23 cellular contexts compared by ENCODE assay signal in the genomic region with DNA sequence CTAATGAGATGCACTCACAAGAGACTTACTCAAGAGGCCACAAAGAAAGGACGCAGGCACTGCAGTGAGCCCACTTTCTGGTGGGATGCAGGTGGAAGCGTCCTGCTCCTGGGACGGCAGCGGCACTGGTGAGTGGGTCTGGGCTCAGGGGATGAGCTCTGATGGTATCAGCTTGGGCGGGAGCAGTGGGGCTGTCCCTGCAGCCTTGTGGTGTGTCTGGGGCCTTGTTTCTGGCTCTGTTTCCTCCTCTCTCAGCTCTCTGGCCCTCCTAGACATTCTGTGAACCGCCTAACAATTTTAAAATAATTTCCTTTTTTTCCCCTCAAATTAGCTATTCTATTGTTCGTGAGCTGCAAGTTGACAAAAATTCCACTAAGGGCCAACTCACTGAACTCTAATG. TPM values are rescaled to one million over a fixed set of nuclear protein-coding genes. Genes with fewer than 3 reads are reported as not detected.
DNase-seq lines count a peak whose midpoint lies in the region; ATAC-seq, FAIRE-seq and TF ChIP-seq lines count a peak whose summit lies in the region.
"Had no signal": no experiment of that assay in that cellular context is flagged by ENCODE, and none has a peak within 500 bp of the region (broad histone marks: within the 10 kb centered on the region; RNA-seq: fewer than 3 reads in every experiment).

No MANE protein-coding gene starts in this region.

- no peaks in the 10 kb centered on the region for H3K9me1 ChIP-seq in endothelial cell of umbilical vein (replicated peaks; ENCODE audit: control insufficient read depth, extremely low read depth, insufficient read depth, low read length)

- H3K4me3 ChIP-seq in endothelial cell of umbilical vein (replicated peaks in 1 of 3; ENCODE audit: insufficient read depth in 1 of 3, low read depth in 1 of 3, low read length in 3 of 3): no peak overlapping the region
- H3K4me3 ChIP-seq: esophagus squamous epithelium, MG63, sigmoid colon had no signal

- H4K20me1 ChIP-seq in endothelial cell of umbilical vein (replicated peaks; ENCODE audit: control insufficient read depth, extremely low read depth, insufficient read depth, low read length): no peaks in the 10 kb centered on the region

- H3K27me3 ChIP-seq in endothelial cell of umbilical vein (ENCODE audit: control insufficient read depth in 2 of 2, insufficient read depth in 2 of 2, low read length in 2 of 2): no peaks in the 10 kb centered on the region
- H3K27me3 ChIP-seq: esophagus squamous epithelium, MG63, sigmoid colon had no signal

- BruUV-seq in endothelial cell of umbilical vein (replicated peaks; lab: Mats Ljungman, UMichigan): no TSS peak

- no peaks in the 10 kb centered on the region for H3K9me3 ChIP-seq in endothelial cell of umbilical vein (replicated peaks; ENCODE audit: control insufficient read depth, insufficient read depth, low read length)
- H3K9me3 ChIP-seq: esophagus squamous epithelium, MG63, sigmoid colon had no signal

- dilution Hi-C loops in endothelial cell of umbilical vein (cut with MboI; ENCODE audit: extremely low pct_ligation_motif_present, low sequenced_read_pairs): no loop called here

- H3K27me3 Mint-ChIP-seq in osteocyte (ENCODE audit: unreplicated experiment): no peaks in the 10 kb centered on the region

- H2AFZ ChIP-seq in endothelial cell of umbilical vein (ENCODE audit: low read depth, low read length): no peak overlapping the region

- peak; percentile 56 for ATAC-seq in GM18498 (IDR thresholded peaks at IDR 0.05; ENCODE audit: unreplicated experiment)
- ATAC-seq in GM21717 (IDR thresholded peaks at IDR 0.05; ENCODE audit: unreplicated experiment): peak; percentile 54
- ATAC-seq in HG03280 (IDR thresholded peaks at IDR 0.05; ENCODE audit: unreplicated experiment): peak; percentile 47
- ATAC-seq: left lobe of liver had no signal

- H3K4me1 ChIP-seq in endothelial cell of umbilical vein (ENCODE audit: control insufficient read depth, extremely low read depth, insufficient read depth, low read length): peaks cover 6% of the 10 kb centered on the region

- DNase-seq in endothelial cell of umbilical vein (ENCODE audit: low read depth, low spot score) (no peak), HUDEP-2 (lab: John Stamatoyannopoulos, UW; ENCODE audit: unreplicated experiment in 76 of 76) (no peak), DMS79 (lab: John Stamatoyannopoulos, UW) (no peak), osteocyte (ENCODE audit: extremely low spot score, unreplicated experiment) (no peak), epidermal melanocyte (ENCODE audit: insufficient read length, low spot score) (no peak)
- DNase-seq: activated naive CD4-positive, alpha-beta T cell treated with anti-CD3 and anti-CD28 coated beads for 36 hours; activated T-cell treated with anti-CD3 and anti-CD28 coated beads for 4 hours; aorta; CD8-positive, alpha-beta memory T cell; effector CD4-positive, alpha-beta T cell; EL; esophagus squamous epithelium; H7; MG63; NCI-H1694; NCI-H226; occipital lobe; sigmoid colon had no signal

- H3K27ac ChIP-seq in endothelial cell of umbilical vein (ENCODE audit: insufficient read depth, low read depth, low read length): no peak overlapping the region
- H3K27ac ChIP-seq: esophagus squamous epithelium, sigmoid colon had no signal

- TF ChIP-seq CTCF in endothelial cell of umbilical vein (IDR thresholded peaks at IDR 0.05; ENCODE audit: extremely low read depth in 1 of 2, insufficient read depth in 1 of 2, low read depth in 1 of 2, low read length in 2 of 2) (no peak), osteocyte (IDR thresholded peaks at IDR 0.05) (no peak)

- H3K36me3 ChIP-seq in endothelial cell of umbilical vein (ENCODE audit: control insufficient read depth in 2 of 2, extremely low read depth in 1 of 2, insufficient read depth in 2 of 2, low read length in 2 of 2): peaks cover 0 to 2% of the 10 kb centered on the region in 2 experiments
- H3K36me3 ChIP-seq: sigmoid colon had no signal

- H3K79me2 ChIP-seq in endothelial cell of umbilical vein (ENCODE audit: control insufficient read depth, insufficient read depth, low read length): no peaks in the 10 kb centered on the region

- TF ChIP-seq POLR2A in endothelial cell of umbilical vein (IDR thresholded peaks at IDR 0.05; ENCODE audit: low read depth, low read length): no peak

- peaks cover 10% of the 10 kb centered on the region for H3K36me3 Mint-ChIP-seq in osteocyte (ENCODE audit: unreplicated experiment)

- POLR2A ChIA-PET in endothelial cell of umbilical vein (lab: Charles Lee): no interaction called here

- H3K4me3 Mint-ChIP-seq in osteocyte (ENCODE audit: unreplicated experiment): no peak overlapping the region
- H3K4me3 Mint-ChIP-seq: activated naive CD4-positive, alpha-beta T cell treated with anti-CD3 and anti-CD28 coated beads for 36 hours; CD8-positive, alpha-beta memory T cell; central memory CD8-positive, alpha-beta T cell had no signal

- intact Hi-C loops in endothelial cell of umbilical vein (cut with micrococcal nuclease): no loop called here

- no peak overlapping the region for H3K4me2 ChIP-seq in endothelial cell of umbilical vein (ENCODE audit: insufficient read depth, low read length)

- H3K4me1 Mint-ChIP-seq in osteocyte (ENCODE audit: unreplicated experiment): no peaks in the 10 kb centered on the region

- no peak overlapping the region for H3K9ac ChIP-seq in endothelial cell of umbilical vein (replicated peaks; ENCODE audit: extremely low read depth, insufficient read depth, low read length)

- H3K9me3 Mint-ChIP-seq in osteocyte (ENCODE audit: unreplicated experiment): no peaks in the 10 kb centered on the region
- H3K9me3 Mint-ChIP-seq: activated naive CD4-positive, alpha-beta T cell treated with anti-CD3 and anti-CD28 coated beads for 36 hours; CD8-positive, alpha-beta memory T cell; central memory CD8-positive, alpha-beta T cell had no signal

- H3K27ac Mint-ChIP-seq in osteocyte (ENCODE audit: unreplicated experiment): no peak overlapping the region
- H3K27ac Mint-ChIP-seq: activated naive CD4-positive, alpha-beta T cell treated with anti-CD3 and anti-CD28 coated beads for 36 hours had no signal

- CTCF ChIA-PET in endothelial cell of umbilical vein (lab: Charles Lee): interaction anchor here (1.4 to 2.2 kb wide), 4 partner anchors 10 to 227 kb away, joined by 3 to 10 read pairs (median 5); no protein-coding TSS in a partner anchor

- FAIRE-seq in endothelial cell of umbilical vein (lab: Jason Lieb, UNC): no peak

TF ChIP-seq in endothelial cell of umbilical vein, 7 proteins besides CTCF, POLR2A, EP300 and RAD21:
- no peak for TF ChIP-seq MYC (IDR thresholded peaks at IDR 0.05; ENCODE audit: low read depth, low read length)
- peak; percentile 13 for TF ChIP-seq POLR2AphosphoS5 (IDR thresholded peaks at IDR 0.05; ENCODE audit: insufficient read depth, low read depth, low read length)

RNA-seq across cellular contexts. Expression of gene ST14, which starts 8.8 kb away (rescaled TPM):
- not detected in 2 replicates for total RNA-seq in endothelial cell of umbilical vein
- 0.08 TPM in 2 replicates for polyA plus RNA-seq in endothelial cell of umbilical vein
- polyA plus RNA-seq in endothelial cell of umbilical vein (2011; cell fraction: cytosol; rRNA removed): 0.03 and 0.07 TPM in 2 replicates
- not detected in 2 replicates for polyA plus RNA-seq in endothelial cell of umbilical vein (2011; cell fraction: nucleus; rRNA removed)
- polyA plus RNA-seq in endothelial cell of umbilical vein (2012): not detected in 2 replicates
- polyA minus RNA-seq in endothelial cell of umbilical vein: not detected in 2 replicates
- polyA minus RNA-seq in endothelial cell of umbilical vein (2011; cell fraction: cytosol; rRNA and poly(A)+ RNA removed): 1.4 TPM
- not detected in 2 replicates for polyA minus RNA-seq in endothelial cell of umbilical vein (2011; cell fraction: nucleus; rRNA and poly(A)+ RNA removed)
- total RNA-seq in osteocyte: not detected in 2 replicates
- total RNA-seq: activated naive CD4-positive, alpha-beta T cell treated with anti-CD3 and anti-CD28 coated beads for 36 hours; occipital lobe had no signal
- polyA plus RNA-seq: CD8-positive, alpha-beta memory T cell had no signal
